26 cellular contexts compared by ENCODE assay signal in genomic region chr6:53297004-53297403, GRCh38.
"Had no signal": no experiment of that assay in that cellular context is flagged by ENCODE, and none has a peak within 500 bp of the region (broad histone marks: within the 10 kb centered on the region; RNA-seq: fewer than 3 reads in every experiment).

No MANE protein-coding gene starts in this region.

- H3K9me3 ChIP-seq: left lung, mucosa of descending colon, pancreas, tibial nerve had no signal

- H3K36me3 ChIP-seq: cardiac muscle cell, pancreas had no signal

- H3K4me3 Mint-ChIP-seq: activated CD4-positive, alpha-beta T cell treated with anti-CD3 and anti-CD28 coated beads, Interleukin-2, amount 10 ng/mL, durations not matched to agents 7 days and 5 days; naive thymus-derived CD4-positive, alpha-beta T cell; stimulated activated naive B cell treated with anti-CD40 and anti-IgM and Interleukin-4, amounts not matched to agents 10 μg/mL and 1 μg/mL and 100 μg/mL, for 72 hours; T-cell had no signal

- H3K27me3 ChIP-seq: cardiac muscle cell, left lung, pancreas, tibial nerve had no signal

- H3K27ac ChIP-seq: cardiac muscle cell, left lung, pancreas, SK-N-MC, tibial nerve had no signal

- H3K27ac Mint-ChIP-seq: activated CD4-positive, alpha-beta T cell treated with anti-CD3 and anti-CD28 coated beads, Interleukin-2, amount 10 ng/mL, durations not matched to agents 7 days and 5 days; activated naive CD4-positive, alpha-beta T cell treated with anti-CD3 and anti-CD28 coated beads, Interleukin-2, amount 50 U/mL, for 72 hours had no signal

- ATAC-seq: activated CD4-positive, CD25-positive, alpha-beta regulatory T cell treated with anti-CD3 and anti-CD28 coated beads, Interleukin-2, amount 50 U/mL, for 24 hours; activated naive CD4-positive, alpha-beta T cell treated with anti-CD3 and anti-CD28 coated beads, Interleukin-2, amount 50 U/mL, for 72 hours; left lung; mucosa of descending colon; naive thymus-derived CD4-positive, alpha-beta T cell; pancreas; sciatic nerve; stimulated activated naive B cell treated with anti-CD40 and anti-IgM and Interleukin-4, amounts not matched to agents 10 μg/mL and 1 μg/mL and 100 μg/mL, for 72 hours; T-cell had no signal

- DNase-seq: activated CD4-positive, alpha-beta T cell treated with anti-CD3 and anti-CD28 coated beads, Interleukin-2, amount 10 ng/mL, durations not matched to agents 7 days and 5 days; activated CD8-positive, alpha-beta memory T cell treated with anti-CD3 and anti-CD28 coated beads for 24 hours; activated CD8-positive, alpha-beta memory T cell treated with anti-CD3 and anti-CD28 coated beads, Interleukin-2, amount 50 U/mL, for 48 hours; activated gamma-delta T cell treated with Interleukin-2 at 50 U/mL for 16 hours; amniotic stem cell; dermis blood vessel endothelial cell; effector memory CD4-positive, alpha-beta T cell; hypothalamus; kidney; left lung; mesenchymal stem cell; mucosa of descending colon; naive thymus-derived CD4-positive, alpha-beta T cell; pancreas; stimulated activated CD4-positive, alpha-beta T cell treated with anti-CD3 and anti-CD28 coated beads, Interleukin-4, amount 100 ng/mL, for 24 hours; stimulated activated naive B cell treated with anti-CD40 and anti-IgM and Interleukin-4, amounts not matched to agents 10 μg/mL and 1 μg/mL and 100 μg/mL, for 72 hours; substantia nigra; T-cell; T-helper 9 cell had no signal

- H3K9me3 Mint-ChIP-seq: activated CD4-positive, alpha-beta T cell treated with anti-CD3 and anti-CD28 coated beads, Interleukin-2, amount 10 ng/mL, durations not matched to agents 7 days and 5 days; activated naive CD4-positive, alpha-beta T cell treated with anti-CD3 and anti-CD28 coated beads, Interleukin-2, amount 50 U/mL, for 72 hours; naive thymus-derived CD4-positive, alpha-beta T cell; stimulated activated naive B cell treated with anti-CD40 and anti-IgM and Interleukin-4, amounts not matched to agents 10 μg/mL and 1 μg/mL and 100 μg/mL, for 72 hours; T-cell had no signal

- H3K27me3 Mint-ChIP-seq: activated CD4-positive, alpha-beta T cell treated with anti-CD3 and anti-CD28 coated beads, Interleukin-2, amount 10 ng/mL, durations not matched to agents 7 days and 5 days; naive thymus-derived CD4-positive, alpha-beta T cell; stimulated activated naive B cell treated with anti-CD40 and anti-IgM and Interleukin-4, amounts not matched to agents 10 μg/mL and 1 μg/mL and 100 μg/mL, for 72 hours; T-cell had no signal

- FAIRE-seq: kidney, pancreas, urothelium cell line had no signal

- H3K4me3 ChIP-seq: cardiac muscle cell, left lung, mucosa of descending colon, pancreas, SK-N-MC, tibial nerve had no signal
